In the genomic region with DNA sequence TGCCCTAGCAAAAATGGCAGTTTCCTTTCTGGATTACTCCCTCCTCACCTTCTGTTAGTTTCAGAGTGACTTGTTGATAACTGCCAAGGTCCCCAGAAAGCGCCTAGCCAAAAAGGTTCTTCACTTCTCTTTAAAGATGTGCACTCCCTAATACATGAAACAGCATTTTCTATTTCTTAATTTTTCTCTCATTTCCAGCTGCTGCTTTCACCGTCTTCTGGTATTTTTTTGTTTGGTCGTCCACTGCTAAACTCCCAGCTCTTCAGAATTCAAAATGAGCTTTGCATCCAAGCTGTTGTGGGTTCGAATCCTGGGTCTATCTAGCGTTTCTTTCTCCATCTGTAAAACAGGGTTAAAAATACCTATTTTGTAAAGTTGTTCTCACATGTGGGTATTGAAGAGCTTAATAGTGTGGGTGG, we compare ENCODE assay signal across 1 cellular context.
A peak's percentile ranks its signal among the peaks of the same experiment; 100 is the strongest.
TF ChIP-seq lines count a peak whose summit lies in the region.

No MANE protein-coding gene starts in this region.

TF ChIP-seq in K562, 482 proteins besides CTCF, POLR2A, EP300 and RAD21 (continued from another document and continues in another):
- no peak for TF ChIP-seq JUND (IDR thresholded peaks at IDR 0.05; ENCODE audit: borderline replicate concordance, low read depth, low read length)
- TF ChIP-seq JUND (tag; IDR thresholded peaks at IDR 0.05; ENCODE audit: borderline replicate concordance, low read depth, low read length) = no peak
- TF ChIP-seq, protein P1, sequence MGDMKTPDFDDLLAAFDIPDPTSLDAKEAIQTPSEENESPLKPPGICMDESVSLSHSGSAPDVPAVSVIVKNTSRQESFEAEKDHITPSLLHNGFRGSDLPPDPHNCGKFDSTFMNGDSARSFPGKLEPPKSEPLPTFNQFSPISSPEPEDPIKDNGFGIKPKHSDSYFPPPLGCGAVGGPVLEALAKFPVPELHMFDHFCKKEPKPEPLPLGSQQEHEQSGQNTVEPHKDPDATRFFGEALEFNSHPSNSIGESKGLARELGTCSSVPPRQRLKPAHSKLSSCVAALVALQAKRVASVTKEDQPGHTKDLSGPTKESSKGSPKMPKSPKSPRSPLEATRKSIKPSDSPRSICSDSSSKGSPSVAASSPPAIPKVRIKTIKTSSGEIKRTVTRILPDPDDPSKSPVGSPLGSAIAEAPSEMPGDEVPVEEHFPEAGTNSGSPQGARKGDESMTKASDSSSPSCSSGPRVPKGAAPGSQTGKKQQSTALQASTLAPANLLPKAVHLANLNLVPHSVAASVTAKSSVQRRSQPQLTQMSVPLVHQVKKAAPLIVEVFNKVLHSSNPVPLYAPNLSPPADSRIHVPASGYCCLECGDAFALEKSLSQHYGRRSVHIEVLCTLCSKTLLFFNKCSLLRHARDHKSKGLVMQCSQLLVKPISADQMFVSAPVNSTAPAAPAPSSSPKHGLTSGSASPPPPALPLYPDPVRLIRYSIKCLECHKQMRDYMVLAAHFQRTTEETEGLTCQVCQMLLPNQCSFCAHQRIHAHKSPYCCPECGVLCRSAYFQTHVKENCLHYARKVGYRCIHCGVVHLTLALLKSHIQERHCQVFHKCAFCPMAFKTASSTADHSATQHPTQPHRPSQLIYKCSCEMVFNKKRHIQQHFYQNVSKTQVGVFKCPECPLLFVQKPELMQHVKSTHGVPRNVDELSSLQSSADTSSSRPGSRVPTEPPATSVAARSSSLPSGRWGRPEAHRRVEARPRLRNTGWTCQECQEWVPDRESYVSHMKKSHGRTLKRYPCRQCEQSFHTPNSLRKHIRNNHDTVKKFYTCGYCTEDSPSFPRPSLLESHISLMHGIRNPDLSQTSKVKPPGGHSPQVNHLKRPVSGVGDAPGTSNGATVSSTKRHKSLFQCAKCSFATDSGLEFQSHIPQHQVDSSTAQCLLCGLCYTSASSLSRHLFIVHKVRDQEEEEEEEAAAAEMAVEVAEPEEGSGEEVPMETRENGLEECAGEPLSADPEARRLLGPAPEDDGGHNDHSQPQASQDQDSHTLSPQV (IDR thresholded peaks at IDR 0.05) = 0 out of 2 replicates have a peak, but pooled peaks have one; percentile 23
- no peak for TF ChIP-seq CREB1 (IDR thresholded peaks at IDR 0.05)
- TF ChIP-seq CREB1 (CRISPR knock-in tag; IDR thresholded peaks at IDR 0.05) = no peak
- no peak for TF ChIP-seq ZNF695 (CRISPR knock-in tag; IDR thresholded peaks at IDR 0.05)
- peak; percentile 77; the same call in 1 of the 2 replicates for TF ChIP-seq ADNP (tag; IDR thresholded peaks at IDR 0.05)
- TF ChIP-seq PTRF (tag; IDR thresholded peaks at IDR 0.05) = no peak
- no peak for TF ChIP-seq FOSL1 (tag; conservative IDR thresholded peaks at IDR 0.05)
- TF ChIP-seq KAT8 (IDR thresholded peaks at IDR 0.05; ENCODE audit: low read depth) = no peak
- TF ChIP-seq EP400 (IDR thresholded peaks at IDR 0.05) = no peak
- TF ChIP-seq, protein P2, sequence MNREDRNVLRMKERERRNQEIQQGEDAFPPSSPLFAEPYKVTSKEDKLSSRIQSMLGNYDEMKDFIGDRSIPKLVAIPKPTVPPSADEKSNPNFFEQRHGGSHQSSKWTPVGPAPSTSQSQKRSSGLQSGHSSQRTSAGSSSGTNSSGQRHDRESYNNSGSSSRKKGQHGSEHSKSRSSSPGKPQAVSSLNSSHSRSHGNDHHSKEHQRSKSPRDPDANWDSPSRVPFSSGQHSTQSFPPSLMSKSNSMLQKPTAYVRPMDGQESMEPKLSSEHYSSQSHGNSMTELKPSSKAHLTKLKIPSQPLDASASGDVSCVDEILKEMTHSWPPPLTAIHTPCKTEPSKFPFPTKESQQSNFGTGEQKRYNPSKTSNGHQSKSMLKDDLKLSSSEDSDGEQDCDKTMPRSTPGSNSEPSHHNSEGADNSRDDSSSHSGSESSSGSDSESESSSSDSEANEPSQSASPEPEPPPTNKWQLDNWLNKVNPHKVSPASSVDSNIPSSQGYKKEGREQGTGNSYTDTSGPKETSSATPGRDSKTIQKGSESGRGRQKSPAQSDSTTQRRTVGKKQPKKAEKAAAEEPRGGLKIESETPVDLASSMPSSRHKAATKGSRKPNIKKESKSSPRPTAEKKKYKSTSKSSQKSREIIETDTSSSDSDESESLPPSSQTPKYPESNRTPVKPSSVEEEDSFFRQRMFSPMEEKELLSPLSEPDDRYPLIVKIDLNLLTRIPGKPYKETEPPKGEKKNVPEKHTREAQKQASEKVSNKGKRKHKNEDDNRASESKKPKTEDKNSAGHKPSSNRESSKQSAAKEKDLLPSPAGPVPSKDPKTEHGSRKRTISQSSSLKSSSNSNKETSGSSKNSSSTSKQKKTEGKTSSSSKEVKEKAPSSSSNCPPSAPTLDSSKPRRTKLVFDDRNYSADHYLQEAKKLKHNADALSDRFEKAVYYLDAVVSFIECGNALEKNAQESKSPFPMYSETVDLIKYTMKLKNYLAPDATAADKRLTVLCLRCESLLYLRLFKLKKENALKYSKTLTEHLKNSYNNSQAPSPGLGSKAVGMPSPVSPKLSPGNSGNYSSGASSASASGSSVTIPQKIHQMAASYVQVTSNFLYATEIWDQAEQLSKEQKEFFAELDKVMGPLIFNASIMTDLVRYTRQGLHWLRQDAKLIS (CRISPR knock-in tag; IDR thresholded peaks at IDR 0.05) = 0 out of 2 replicates have a peak, but pooled peaks have one; percentile 7
- TF ChIP-seq, protein P3, sequence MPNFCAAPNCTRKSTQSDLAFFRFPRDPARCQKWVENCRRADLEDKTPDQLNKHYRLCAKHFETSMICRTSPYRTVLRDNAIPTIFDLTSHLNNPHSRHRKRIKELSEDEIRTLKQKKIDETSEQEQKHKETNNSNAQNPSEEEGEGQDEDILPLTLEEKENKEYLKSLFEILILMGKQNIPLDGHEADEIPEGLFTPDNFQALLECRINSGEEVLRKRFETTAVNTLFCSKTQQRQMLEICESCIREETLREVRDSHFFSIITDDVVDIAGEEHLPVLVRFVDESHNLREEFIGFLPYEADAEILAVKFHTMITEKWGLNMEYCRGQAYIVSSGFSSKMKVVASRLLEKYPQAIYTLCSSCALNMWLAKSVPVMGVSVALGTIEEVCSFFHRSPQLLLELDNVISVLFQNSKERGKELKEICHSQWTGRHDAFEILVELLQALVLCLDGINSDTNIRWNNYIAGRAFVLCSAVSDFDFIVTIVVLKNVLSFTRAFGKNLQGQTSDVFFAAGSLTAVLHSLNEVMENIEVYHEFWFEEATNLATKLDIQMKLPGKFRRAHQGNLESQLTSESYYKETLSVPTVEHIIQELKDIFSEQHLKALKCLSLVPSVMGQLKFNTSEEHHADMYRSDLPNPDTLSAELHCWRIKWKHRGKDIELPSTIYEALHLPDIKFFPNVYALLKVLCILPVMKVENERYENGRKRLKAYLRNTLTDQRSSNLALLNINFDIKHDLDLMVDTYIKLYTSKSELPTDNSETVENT (CRISPR knock-in tag; IDR thresholded peaks at IDR 0.05) = no peak
- TF ChIP-seq, protein P4, sequence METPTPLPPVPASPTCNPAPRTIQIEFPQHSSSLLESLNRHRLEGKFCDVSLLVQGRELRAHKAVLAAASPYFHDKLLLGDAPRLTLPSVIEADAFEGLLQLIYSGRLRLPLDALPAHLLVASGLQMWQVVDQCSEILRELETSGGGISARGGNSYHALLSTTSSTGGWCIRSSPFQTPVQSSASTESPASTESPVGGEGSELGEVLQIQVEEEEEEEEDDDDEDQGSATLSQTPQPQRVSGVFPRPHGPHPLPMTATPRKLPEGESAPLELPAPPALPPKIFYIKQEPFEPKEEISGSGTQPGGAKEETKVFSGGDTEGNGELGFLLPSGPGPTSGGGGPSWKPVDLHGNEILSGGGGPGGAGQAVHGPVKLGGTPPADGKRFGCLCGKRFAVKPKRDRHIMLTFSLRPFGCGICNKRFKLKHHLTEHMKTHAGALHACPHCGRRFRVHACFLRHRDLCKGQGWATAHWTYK (CRISPR knock-in tag; IDR thresholded peaks at IDR 0.05) = no peak
- no peak for TF ChIP-seq NR1H2 (CRISPR knock-in tag; IDR thresholded peaks at IDR 0.05)
- no peak for TF ChIP-seq SREBF2 (CRISPR knock-in tag; IDR thresholded peaks at IDR 0.05)
- TF ChIP-seq CBX1 (IDR thresholded peaks at IDR 0.05; ENCODE audit: low read depth) = no peak
- TF ChIP-seq, protein P5, sequence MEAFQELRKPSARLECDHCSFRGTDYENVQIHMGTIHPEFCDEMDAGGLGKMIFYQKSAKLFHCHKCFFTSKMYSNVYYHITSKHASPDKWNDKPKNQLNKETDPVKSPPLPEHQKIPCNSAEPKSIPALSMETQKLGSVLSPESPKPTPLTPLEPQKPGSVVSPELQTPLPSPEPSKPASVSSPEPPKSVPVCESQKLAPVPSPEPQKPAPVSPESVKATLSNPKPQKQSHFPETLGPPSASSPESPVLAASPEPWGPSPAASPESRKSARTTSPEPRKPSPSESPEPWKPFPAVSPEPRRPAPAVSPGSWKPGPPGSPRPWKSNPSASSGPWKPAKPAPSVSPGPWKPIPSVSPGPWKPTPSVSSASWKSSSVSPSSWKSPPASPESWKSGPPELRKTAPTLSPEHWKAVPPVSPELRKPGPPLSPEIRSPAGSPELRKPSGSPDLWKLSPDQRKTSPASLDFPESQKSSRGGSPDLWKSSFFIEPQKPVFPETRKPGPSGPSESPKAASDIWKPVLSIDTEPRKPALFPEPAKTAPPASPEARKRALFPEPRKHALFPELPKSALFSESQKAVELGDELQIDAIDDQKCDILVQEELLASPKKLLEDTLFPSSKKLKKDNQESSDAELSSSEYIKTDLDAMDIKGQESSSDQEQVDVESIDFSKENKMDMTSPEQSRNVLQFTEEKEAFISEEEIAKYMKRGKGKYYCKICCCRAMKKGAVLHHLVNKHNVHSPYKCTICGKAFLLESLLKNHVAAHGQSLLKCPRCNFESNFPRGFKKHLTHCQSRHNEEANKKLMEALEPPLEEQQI (IDR thresholded peaks at IDR 0.05) = no peak
- TF ChIP-seq, protein P6, sequence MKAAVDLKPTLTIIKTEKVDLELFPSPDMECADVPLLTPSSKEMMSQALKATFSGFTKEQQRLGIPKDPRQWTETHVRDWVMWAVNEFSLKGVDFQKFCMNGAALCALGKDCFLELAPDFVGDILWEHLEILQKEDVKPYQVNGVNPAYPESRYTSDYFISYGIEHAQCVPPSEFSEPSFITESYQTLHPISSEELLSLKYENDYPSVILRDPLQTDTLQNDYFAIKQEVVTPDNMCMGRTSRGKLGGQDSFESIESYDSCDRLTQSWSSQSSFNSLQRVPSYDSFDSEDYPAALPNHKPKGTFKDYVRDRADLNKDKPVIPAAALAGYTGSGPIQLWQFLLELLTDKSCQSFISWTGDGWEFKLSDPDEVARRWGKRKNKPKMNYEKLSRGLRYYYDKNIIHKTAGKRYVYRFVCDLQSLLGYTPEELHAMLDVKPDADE (conservative IDR thresholded peaks at IDR 0.05; ENCODE audit: control insufficient read depth, low read depth, low read length) = no peak
- TF ChIP-seq DNMT1 (IDR thresholded peaks at IDR 0.05) = no peak
- TF ChIP-seq ETV1 (tag; conservative IDR thresholded peaks at IDR 0.05; ENCODE audit: low read depth) = no peak
- TF ChIP-seq MYBL2 (IDR thresholded peaks at IDR 0.05; ENCODE audit: low read depth) = no peak
- no peak for TF ChIP-seq MYBL2 (CRISPR knock-in tag; IDR thresholded peaks at IDR 0.05; ENCODE audit: borderline replicate concordance)
- TF ChIP-seq BRD4 (IDR thresholded peaks at IDR 0.05) = no peak
- TF ChIP-seq TEAD4 (IDR thresholded peaks at IDR 0.05; ENCODE audit: low read length) = no peak
- no peak for TF ChIP-seq TEAD4 (CRISPR knock-in tag; IDR thresholded peaks at IDR 0.05; ENCODE audit: borderline replicate concordance)
- TF ChIP-seq ETV6 (IDR thresholded peaks at IDR 0.05; ENCODE audit: borderline replicate concordance in 1 of 2, low read depth in 2 of 2, low read length in 1 of 2) = no peak
- TF ChIP-seq ETV6 (CRISPR knock-in tag; IDR thresholded peaks at IDR 0.05; ENCODE audit: borderline replicate concordance) = no peak
- TF ChIP-seq, protein P7, sequence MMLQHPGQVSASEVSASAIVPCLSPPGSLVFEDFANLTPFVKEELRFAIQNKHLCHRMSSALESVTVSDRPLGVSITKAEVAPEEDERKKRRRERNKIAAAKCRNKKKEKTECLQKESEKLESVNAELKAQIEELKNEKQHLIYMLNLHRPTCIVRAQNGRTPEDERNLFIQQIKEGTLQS (IDR thresholded peaks at IDR 0.05) = no peak
- TF ChIP-seq, protein P7 (CRISPR knock-in tag; conservative IDR thresholded peaks at IDR 0.05) = 0 out of 2 replicates have a peak, but pooled peaks have one; percentile 25
- no peak for TF ChIP-seq NRF1 (conservative IDR thresholded peaks at IDR 0.05 in 1 of 2, IDR thresholded peaks at IDR 0.05 in 1 of 2)
- TF ChIP-seq ZC3H8 (IDR thresholded peaks at IDR 0.05) = no peak
- TF ChIP-seq KAT2B (IDR thresholded peaks at IDR 0.05; ENCODE audit: low read depth, low read length) = no peak
- no peak for TF ChIP-seq TEAD1 (CRISPR knock-in tag; IDR thresholded peaks at IDR 0.05)
- TF ChIP-seq BCOR (IDR thresholded peaks at IDR 0.05) = peak; percentile 86
- no peak for TF ChIP-seq ARID2 (IDR thresholded peaks at IDR 0.05)
- TF ChIP-seq TCF3 (CRISPR knock-in tag; IDR thresholded peaks at IDR 0.05) = 0 out of 2 replicates have a peak, but pooled peaks have one; percentile 2
- TF ChIP-seq STAG1 (CRISPR knock-in tag; IDR thresholded peaks at IDR 0.05; ENCODE audit: borderline replicate concordance) = no peak
- no peak for TF ChIP-seq ZBTB7A (IDR thresholded peaks at IDR 0.05; ENCODE audit: borderline replicate concordance, control insufficient read depth, low read depth, low read length)
- TF ChIP-seq LCOR (CRISPR knock-in tag; IDR thresholded peaks at IDR 0.05) = peak; percentile 5; the same call in 1 of the 2 replicates
- TF ChIP-seq NFRKB (IDR thresholded peaks at IDR 0.05; ENCODE audit: low read depth) = no peak
- TF ChIP-seq EZH2 (IDR thresholded peaks at IDR 0.05; ENCODE audit: borderline replicate concordance, low read depth, low read length) = no peak
- peak; percentile 43; the same call in 1 of the 2 replicates for TF ChIP-seq DPF2 (IDR thresholded peaks at IDR 0.05)
- TF ChIP-seq, protein P8, sequence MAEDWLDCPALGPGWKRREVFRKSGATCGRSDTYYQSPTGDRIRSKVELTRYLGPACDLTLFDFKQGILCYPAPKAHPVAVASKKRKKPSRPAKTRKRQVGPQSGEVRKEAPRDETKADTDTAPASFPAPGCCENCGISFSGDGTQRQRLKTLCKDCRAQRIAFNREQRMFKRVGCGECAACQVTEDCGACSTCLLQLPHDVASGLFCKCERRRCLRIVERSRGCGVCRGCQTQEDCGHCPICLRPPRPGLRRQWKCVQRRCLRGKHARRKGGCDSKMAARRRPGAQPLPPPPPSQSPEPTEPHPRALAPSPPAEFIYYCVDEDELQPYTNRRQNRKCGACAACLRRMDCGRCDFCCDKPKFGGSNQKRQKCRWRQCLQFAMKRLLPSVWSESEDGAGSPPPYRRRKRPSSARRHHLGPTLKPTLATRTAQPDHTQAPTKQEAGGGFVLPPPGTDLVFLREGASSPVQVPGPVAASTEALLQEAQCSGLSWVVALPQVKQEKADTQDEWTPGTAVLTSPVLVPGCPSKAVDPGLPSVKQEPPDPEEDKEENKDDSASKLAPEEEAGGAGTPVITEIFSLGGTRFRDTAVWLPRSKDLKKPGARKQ (CRISPR knock-in tag; IDR thresholded peaks at IDR 0.05) = no peak
- TF ChIP-seq RCOR1 (IDR thresholded peaks at IDR 0.05; ENCODE audit: borderline replicate concordance in 1 of 2, low read depth in 2 of 2, low read length in 2 of 2) = no peak
- TF ChIP-seq ZNF146 (CRISPR knock-in tag; IDR thresholded peaks at IDR 0.05; ENCODE audit: unreplicated experiment) = no peak
- TF ChIP-seq NR3C1 (CRISPR knock-in tag; IDR thresholded peaks at IDR 0.05) = no peak
- no peak for TF ChIP-seq NR2C1 (IDR thresholded peaks at IDR 0.05)
- no peak for TF ChIP-seq NR2C1 (tag; IDR thresholded peaks at IDR 0.05)
- no peak for TF ChIP-seq HDAC1 (IDR thresholded peaks at IDR 0.05)
